In the genomic region with DNA sequence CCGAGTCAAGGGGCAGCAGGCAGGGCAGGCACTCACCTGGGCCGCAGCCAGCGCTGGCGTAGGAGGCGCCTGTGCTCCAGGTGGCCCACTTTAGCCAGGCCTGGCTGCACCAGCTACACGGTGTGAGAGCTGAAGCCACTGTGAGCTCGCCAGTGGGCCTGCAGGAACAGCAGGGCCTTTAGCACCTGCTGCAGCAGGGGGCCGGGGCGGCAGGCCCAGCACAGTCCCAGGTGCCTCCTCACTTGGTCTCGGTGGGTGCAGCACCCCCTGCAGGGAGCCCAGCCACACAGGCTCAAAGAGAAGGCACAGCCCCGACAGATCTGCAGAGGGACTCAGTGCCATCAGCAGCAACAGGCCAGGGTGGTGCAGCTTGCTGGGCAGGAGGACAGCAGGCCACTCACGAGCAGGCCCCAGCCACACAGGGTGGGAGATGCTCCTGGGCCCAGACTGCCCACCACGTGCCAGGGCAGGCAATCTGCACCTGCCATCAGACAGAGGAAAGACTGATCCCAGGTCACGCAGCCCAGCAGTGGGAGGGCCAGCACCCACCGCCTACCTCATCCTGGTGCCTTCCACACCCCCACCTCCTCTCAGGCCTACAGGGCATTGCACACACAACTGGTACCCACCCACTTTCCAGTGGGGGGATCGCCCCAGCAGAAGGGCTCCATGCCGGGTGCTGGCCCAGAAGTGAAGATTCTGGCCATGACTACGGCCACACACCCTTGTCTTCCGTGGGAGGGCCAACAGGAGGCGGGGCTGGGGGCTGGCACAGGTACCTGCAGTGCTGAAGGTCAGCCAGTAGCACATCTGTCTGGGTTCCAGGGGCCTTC, we compare ENCODE assay signal across 1 cellular context.
TF ChIP-seq lines count a peak whose summit lies in the region.

No MANE protein-coding gene starts in this region.

TF ChIP-seq in K562, 482 proteins besides CTCF, POLR2A, EP300 and RAD21:
- peak; percentile 34 for TF ChIP-seq CTCFL (IDR thresholded peaks at IDR 0.05; ENCODE audit: borderline replicate concordance, insufficient read depth, low read depth, low read length, poor library complexity, severe bottlenecking)
- TF ChIP-seq NFYB (IDR thresholded peaks at IDR 0.05; ENCODE audit: extremely low read depth, insufficient read length) = no peak
- 0 out of 2 replicates have a peak, but pooled peaks have one; percentile 28 for TF ChIP-seq ZFX (CRISPR knock-in tag; IDR thresholded peaks at IDR 0.05)
- no peak for TF ChIP-seq BMI1 (IDR thresholded peaks at IDR 0.05; ENCODE audit: low read length)
- no peak for TF ChIP-seq KLF16 (IDR thresholded peaks at IDR 0.05)
